ENCODE assay signal across 34 cellular contexts in genomic region chr19:19645233-19645870, GRCh38. TPM values are rescaled to one million over a fixed set of nuclear protein-coding genes. Genes with fewer than 3 reads are reported as not detected.
"Had no signal": no experiment of that assay in that cellular context is flagged by ENCODE, and none has a peak within 500 bp of the region (broad histone marks: within the 10 kb centered on the region; RNA-seq: fewer than 3 reads in every experiment).

No MANE protein-coding gene starts in this region.

- H3K4me1 ChIP-seq: prostate gland had no signal

- H3K27ac ChIP-seq: epithelial cell of prostate, esophagus squamous epithelium, heart right ventricle, left ventricle myocardium inferior, neutrophil, ovary, prostate gland, suprapubic skin, tibial artery, upper lobe of right lung had no signal

- H3K36me3 ChIP-seq: ovary had no signal

- H3K9me3 ChIP-seq: esophagus squamous epithelium, heart right ventricle, left ventricle myocardium inferior, mucosa of descending colon, neutrophil, ovary, prostate gland, suprapubic skin, tibial artery, upper lobe of right lung had no signal

- H3K27me3 ChIP-seq: esophagus squamous epithelium, heart right ventricle, neutrophil, ovary, suprapubic skin, tibial artery, upper lobe of right lung had no signal

- H3K27me3 Mint-ChIP-seq: activated T-helper 17 cell treated with anti-CD3 and anti-CD28 coated beads, Interleukin-2, amount 50 U/mL, for 72 hours had no signal

- H3K4me2 ChIP-seq: smooth muscle cell had no signal

- H3K27ac Mint-ChIP-seq: activated T-helper 17 cell treated with anti-CD3 and anti-CD28 coated beads, Interleukin-2, amount 50 U/mL, for 72 hours; nephron progenitor cell had no signal

- H3K4me3 Mint-ChIP-seq: activated T-cell treated with anti-CD3 and anti-CD28 coated beads, Interleukin-2, amount 50 U/mL, for 4 hours; activated T-helper 17 cell treated with anti-CD3 and anti-CD28 coated beads, Interleukin-2, amount 50 U/mL, for 72 hours; WTC11 had no signal

- H3K9me3 Mint-ChIP-seq: activated T-cell treated with anti-CD3 and anti-CD28 coated beads, Interleukin-2, amount 50 U/mL, for 4 hours; activated T-helper 17 cell treated with anti-CD3 and anti-CD28 coated beads, Interleukin-2, amount 50 U/mL, for 72 hours; nephron progenitor cell; WTC11 had no signal

- FAIRE-seq: colon, islet of Langerhans had no signal

- ATAC-seq: activated T-cell treated with anti-CD3 and anti-CD28 coated beads, Interleukin-2, amount 50 U/mL, for 4 hours; activated T-helper 17 cell treated with anti-CD3 and anti-CD28 coated beads, Interleukin-2, amount 50 U/mL, for 72 hours; heart right ventricle; mucosa of descending colon; upper lobe of right lung; WTC11 had no signal

- DNase-seq: activated CD4-positive, alpha-beta T cell treated with anti-CD3 and anti-CD28 coated beads for 1 hour; activated CD4-positive, alpha-beta T cell treated with anti-CD3 and anti-CD28 coated beads, Interleukin-2, amount 50 U/mL, for 1 hour; activated CD8-positive, alpha-beta memory T cell treated with anti-CD3 and anti-CD28 coated beads, Interleukin-2, amount 50 U/mL, for 4 hours; activated gamma-delta T cell treated with Interleukin-2 at 50 U/mL for 16 hours; activated naive CD4-positive, alpha-beta T cell treated with anti-CD3 and anti-CD28 coated beads, Interleukin-2, amount 50 U/mL, for 16 hours; activated T-cell treated with anti-CD3 and anti-CD28 coated beads, Interleukin-2, amount 50 U/mL, for 4 hours; dermis blood vessel endothelial cell; effector CD4-positive, alpha-beta T cell; esophagus squamous epithelium; foreskin melanocyte; heart right ventricle; left ventricle myocardium inferior; mucosa of descending colon; nephron progenitor cell; ovary; retina; stimulated activated CD4-positive, alpha-beta T cell treated with anti-CD3 and anti-CD28 coated beads, Interleukin-1b, Interleukin-23, amount 100 ng/mL, for 48 hours; stimulated activated CD4-positive, alpha-beta T cell treated with anti-CD3 and anti-CD28 coated beads, Interleukin-4, amount 100 ng/mL, for 4 hours; stimulated activated CD8-positive, alpha-beta memory T cell treated with anti-CD3 and anti-CD28 coated beads, Interleukin-4, amount 100 ng/mL, for 48 hours; stimulated activated naive CD4-positive, alpha-beta T cell; T-helper 2 cell; tibial artery; upper lobe of right lung had no signal

- H3K4me3 ChIP-seq: esophagus squamous epithelium, heart right ventricle, left ventricle myocardium inferior, lung, mucosa of descending colon, ovary, prostate gland, smooth muscle cell, suprapubic skin, tibial artery, upper lobe of right lung had no signal

RNA-seq across cellular contexts. Expression of gene PBX4, which starts 26.9 kb away (rescaled TPM):
- total RNA-seq: dermis blood vessel endothelial cell, glomerular endothelial cell, left ventricle myocardium inferior had no signal
